ENCODE assay signal across 13 cellular contexts in genomic region chr9:85523202-85523601, GRCh38.
DNase-seq lines count a peak whose midpoint lies in the region; ATAC-seq and TF ChIP-seq lines count a peak whose summit lies in the region.
"Had no signal": no experiment of that assay in that cellular context is flagged by ENCODE, and none has a peak within 500 bp of the region (broad histone marks: within the 10 kb centered on the region; RNA-seq: fewer than 3 reads in every experiment).

No MANE protein-coding gene starts in this region.

- H3K36me3 Mint-ChIP-seq in GM23338 (ENCODE audit: low read depth) = no peaks in the 10 kb centered on the region
- H3K36me3 Mint-ChIP-seq in natural killer cell = no peaks in the 10 kb centered on the region

- no peaks in the 10 kb centered on the region for H4K20me1 ChIP-seq in GM23338 (replicated peaks; ENCODE audit: insufficient read depth)

- intact Hi-C loops in natural killer cell (cut with micrococcal nuclease) = no loop called here

- H3K4me1 ChIP-seq in ACC112 (ENCODE audit: control insufficient read depth, insufficient read depth, low read length, unreplicated experiment) = no peaks in the 10 kb centered on the region
- H3K4me1 ChIP-seq in GM23338 (ENCODE audit: insufficient read depth) = no peaks in the 10 kb centered on the region

- H3K27me3 Mint-ChIP-seq in GM23338 (ENCODE audit: insufficient read depth, low read depth, poor library complexity) = peaks cover 34% of the 10 kb centered on the region
- H3K27me3 Mint-ChIP-seq in natural killer cell (ENCODE audit: low read depth in 2 of 2) = peaks cover 39 to 45% of the 10 kb centered on the region in 2 donors

- H3K27ac ChIP-seq in ACC112 (ENCODE audit: low read depth, low read length) = no peak overlapping the region
- H3K27ac ChIP-seq in GM23338 (ENCODE audit: low read depth) = no peak overlapping the region
- H3K27ac ChIP-seq in coronary artery = peak overlapping the region in 1 of 2 donors; percentile 71
- H3K27ac ChIP-seq: Peyer's patch had no signal

- H3K79me2 ChIP-seq in ACC112 (ENCODE audit: control insufficient read depth, insufficient read depth, low read length, unreplicated experiment) = no peaks in the 10 kb centered on the region
- no peaks in the 10 kb centered on the region for H3K79me2 ChIP-seq in GM23338 (replicated peaks; ENCODE audit: insufficient read depth)

- DNase-seq in GM23338 (ENCODE audit: low spot score) = no peak
- DNase-seq in coronary artery (ENCODE audit: low spot score) = no peak
- DNase-seq in natural killer cell = no peak
- DNase-seq in NCI-H1105 (lab: John Stamatoyannopoulos, UW) = no peak
- DNase-seq in cortex of kidney (lab: John Stamatoyannopoulos, UW) = no peak
- no peak for DNase-seq in occipital lobe (lab: John Stamatoyannopoulos, UW)
- no peak for DNase-seq in NCI-H2196 treated with DMSO at 0.1 percent for 48 hours (lab: John Stamatoyannopoulos, UW; ENCODE audit: unreplicated experiment)
- DNase-seq: activated CD4-positive, CD25-positive, alpha-beta regulatory T cell; activated gamma-delta T cell treated with Interleukin-2 at 50 U/mL for 16 hours; COR-L47; NCI-H2029 treated with DMSO at 0.1 percent for 48 hours; Peyer's patch had no signal

- H3K9me3 Mint-ChIP-seq in GM23338 (no peaks in the 10 kb centered on the region), natural killer cell (no peaks in the 10 kb centered on the region)

- H3K4me2 ChIP-seq in GM23338 = peak overlapping the region; percentile 93

- TF ChIP-seq CTCF in GM23338 (conservative IDR thresholded peaks at IDR 0.05; ENCODE audit: low read depth in 2 of 2) = no peak
- TF ChIP-seq CTCF in coronary artery (IDR thresholded peaks at IDR 0.05) = no peak
- no peak for TF ChIP-seq CTCF in natural killer cell (IDR thresholded peaks at IDR 0.05)

- H3K27ac Mint-ChIP-seq in GM23338 = no peak overlapping the region
- peak overlapping the region in 1 of 2 donors; percentile 48 for H3K27ac Mint-ChIP-seq in natural killer cell

- H3K36me3 ChIP-seq in ACC112 (ENCODE audit: insufficient read depth, low read length) = no peaks in the 10 kb centered on the region
- no peaks in the 10 kb centered on the region for H3K36me3 ChIP-seq in GM23338 (ENCODE audit: insufficient read depth)
- H3K36me3 ChIP-seq: Peyer's patch had no signal

- peaks cover 5% of the 10 kb centered on the region; the same call in 2 of the 3 replicates for H3K4me1 Mint-ChIP-seq in GM23338
- peaks cover 39% of the 10 kb centered on the region in 2 donors for H3K4me1 Mint-ChIP-seq in natural killer cell

- H3K27me3 ChIP-seq in ACC112 (ENCODE audit: insufficient read depth, low read length) = peaks cover 68% of the 10 kb centered on the region
- H3K27me3 ChIP-seq in GM23338 (ENCODE audit: insufficient read depth) = peaks cover 34% of the 10 kb centered on the region
- H3K27me3 ChIP-seq: Peyer's patch had no signal

- H3K9me2 ChIP-seq in GM23338 (ENCODE audit: insufficient read depth) = peaks cover 9% of the 10 kb centered on the region; the same call in 1 of the 2 replicates

- 0 out of 2 replicates have a peak, but pooled peaks cover 4% of the 10 kb centered on the region for H3F3A ChIP-seq in GM23338 (replicated peaks; ENCODE audit: low read depth)

- ATAC-seq in GM23338 (peak; percentile 9; the same call in 2 of the 3 replicates), natural killer cell (peak in 1 of 3 donors; percentile 24)

- H2AFZ ChIP-seq in ACC112 (ENCODE audit: low read length, unreplicated experiment) (peak overlapping the region; percentile 21), GM23338 (peak overlapping the region; percentile 97)

- H3K4me3 ChIP-seq in ACC112 (ENCODE audit: low read depth, low read length) = peak overlapping the region; percentile 72
- H3K4me3 ChIP-seq in GM23338 = peak overlapping the region; percentile 80
- peak overlapping the region; percentile 68 for H3K4me3 ChIP-seq in coronary artery

- H3K4me3 Mint-ChIP-seq in GM23338 (peak overlapping the region; percentile 81), natural killer cell (peak overlapping the region; percentile 89)

TF ChIP-seq in GM23338, 12 proteins besides CTCF, POLR2A, EP300 and RAD21 (continues in another document):
- TF ChIP-seq ETS1 (IDR thresholded peaks at IDR 0.05) = no peak
- no peak for TF ChIP-seq EZH2 (IDR thresholded peaks at IDR 0.05; ENCODE audit: low read depth, unreplicated experiment)
- TF ChIP-seq REST (IDR thresholded peaks at IDR 0.05; ENCODE audit: unreplicated experiment) = no peak
- no peak for TF ChIP-seq POLR2AphosphoS5 (IDR thresholded peaks at IDR 0.05; ENCODE audit: low read depth)
- TF ChIP-seq ZNF331 (CRISPR knock-in tag; IDR thresholded peaks at IDR 0.05; ENCODE audit: low read depth) = no peak
- TF ChIP-seq STAT1 (IDR thresholded peaks at IDR 0.05; ENCODE audit: unreplicated experiment) = no peak
- TF ChIP-seq NANOG (IDR thresholded peaks at IDR 0.05; ENCODE audit: borderline replicate concordance) = no peak
- TF ChIP-seq ZNF114 (CRISPR knock-in tag; IDR thresholded peaks at IDR 0.05) = no peak
